1 cellular context compared by ENCODE assay signal in genomic region chr22:25739659-25740344, GRCh38.
TF ChIP-seq lines count a peak whose summit lies in the region.

No MANE protein-coding gene starts in this region.

TF ChIP-seq in H1, 55 proteins besides CTCF, POLR2A, EP300 and RAD21:
- TF ChIP-seq SUZ12 (IDR thresholded peaks at IDR 0.05; ENCODE audit: low read length) (no peak), ZNF274 (IDR thresholded peaks at IDR 0.05; ENCODE audit: borderline replicate concordance, extremely low read depth, low read length) (no peak), TCF12 (IDR thresholded peaks at IDR 0.05; ENCODE audit: low read depth, low read length) (no peak), SIRT6 (IDR thresholded peaks at IDR 0.05; ENCODE audit: low read length) (no peak), HDAC2 (IDR thresholded peaks at IDR 0.05; ENCODE audit: borderline replicate concordance in 1 of 2, low read depth in 2 of 2, low read length in 2 of 2) (no peak), CHD2 (IDR thresholded peaks at IDR 0.05; ENCODE audit: low read length) (no peak), SAP30 (IDR thresholded peaks at IDR 0.05; ENCODE audit: insufficient read depth, insufficient replicate concordance, low read length) (no peak), HDAC6 (IDR thresholded peaks at IDR 0.05; ENCODE audit: low read depth, low read length) (no peak), BRCA1 (IDR thresholded peaks at IDR 0.05; ENCODE audit: low read depth, low read length) (no peak), EZH2 (IDR thresholded peaks at IDR 0.05; ENCODE audit: low read depth, low read length, severe bottlenecking) (no peak), TAF1 (IDR thresholded peaks at IDR 0.05; ENCODE audit: low read depth, low read length) (no peak), SIN3A (conservative IDR thresholded peaks at IDR 0.05 in 1 of 2, IDR thresholded peaks at IDR 0.05 in 1 of 2; ENCODE audit: low read depth in 1 of 2, low read length in 2 of 2) (no peak)
